12 cellular contexts compared by ENCODE assay signal in genomic region chr11:119417726-119418540, GRCh38. TPM values are rescaled to one million over a fixed set of nuclear protein-coding genes. Genes with fewer than 3 reads are reported as not detected.
A peak's percentile ranks its signal among the peaks of the same experiment; 100 is the strongest.
DNase-seq lines count a peak whose midpoint lies in the region; ATAC-seq and TF ChIP-seq lines count a peak whose summit lies in the region.
"Had no signal": no experiment of that assay in that cellular context is flagged by ENCODE, and none has a peak within 500 bp of the region (broad histone marks: within the 10 kb centered on the region; RNA-seq: fewer than 3 reads in every experiment).

No MANE protein-coding gene starts in this region.

- H3K56ac ChIP-seq in mesendoderm (ENCODE audit: low read length), result peak overlapping the region; percentile 52

- H3K79me1 ChIP-seq in mesendoderm (ENCODE audit: low read length), result peaks cover 16% of the 10 kb centered on the region

- H3K4me1 Mint-ChIP-seq in chondrocyte (ENCODE audit: low read depth), result peaks cover 62% of the 10 kb centered on the region

- no peaks in the 10 kb centered on the region for H3K27me3 Mint-ChIP-seq in chondrocyte (ENCODE audit: low read depth)

- H3K27me3 ChIP-seq in mesendoderm (ENCODE audit: insufficient read depth, low read length, poor library complexity) (no peaks in the 10 kb centered on the region), HAP-1 (ENCODE audit: low read depth) (peaks cover 19% of the 10 kb centered on the region)

- peaks cover 12% of the 10 kb centered on the region for H3K4me1 ChIP-seq in mesendoderm (ENCODE audit: control insufficient read depth, low read depth, low read length)
- H3K4me1 ChIP-seq in HAP-1, result no peaks in the 10 kb centered on the region

- H2BK15ac ChIP-seq in mesendoderm (replicated peaks; ENCODE audit: low read depth), result no peak overlapping the region

- TF ChIP-seq RAD21 in Ishikawa (IDR thresholded peaks at IDR 0.05; ENCODE audit: low read depth), result no peak

- no peak overlapping the region for H2BK120ac ChIP-seq in mesendoderm (ENCODE audit: low read depth, low read length)

- no peak overlapping the region for H4K5ac ChIP-seq in mesendoderm (ENCODE audit: low read length)

- no peak overlapping the region for H3K23ac ChIP-seq in mesendoderm (ENCODE audit: low read length)

- no CpG with 5 or more reads among the region's 19 CpGs for WGBS in mesendoderm (ENCODE audit: extremely low coverage, insufficient coverage, low lambda C conversion rate)

- no peak for ATAC-seq in HG03439 (IDR thresholded peaks at IDR 0.05; ENCODE audit: unreplicated experiment)
- ATAC-seq: activated T-helper 17 cell treated with anti-CD3 and anti-CD28 coated beads, Interleukin-2, amount 50 U/mL, for 72 hours had no signal

- no peak overlapping the region for H4K8ac ChIP-seq in mesendoderm (ENCODE audit: low read depth, low read length)

- peak overlapping the region; percentile 26 for H3K4me3 Mint-ChIP-seq in chondrocyte (ENCODE audit: unreplicated experiment)
- H3K4me3 Mint-ChIP-seq: activated T-helper 17 cell treated with anti-CD3 and anti-CD28 coated beads, Interleukin-2, amount 50 U/mL, for 72 hours had no signal

- H3K36me3 Mint-ChIP-seq in chondrocyte (ENCODE audit: low read depth), result peaks cover 12% of the 10 kb centered on the region

- H3K79me2 ChIP-seq in mesendoderm (ENCODE audit: control insufficient read depth, insufficient read depth, low read length), result peaks cover 22% of the 10 kb centered on the region

- H3K36me3 ChIP-seq in mesendoderm (ENCODE audit: control insufficient read depth, insufficient read depth, low read length), result peaks cover 2% of the 10 kb centered on the region
- H3K36me3 ChIP-seq in HAP-1 (replicated peaks), result no peaks in the 10 kb centered on the region
- H3K36me3 ChIP-seq: BLaER1 treated with 17β-estradiol and CSF1 and Interleukin-3, amounts not matched to agents 10 nM and 100 nM; upper lobe of left lung had no signal

- no peaks in the 10 kb centered on the region for H3K9me3 ChIP-seq in HAP-1
- H3K9me3 ChIP-seq: upper lobe of left lung had no signal

- H2BK5ac ChIP-seq in mesendoderm (ENCODE audit: low read length), result peak overlapping the region; percentile 28

- no peak overlapping the region for H3K4me3 ChIP-seq in mesendoderm (ENCODE audit: low read length)
- no peak overlapping the region for H3K4me3 ChIP-seq in HAP-1
- H3K4me3 ChIP-seq: BLaER1 treated with 17β-estradiol and CSF1 and Interleukin-3, amounts not matched to agents 10 nM and 100 nM; upper lobe of left lung had no signal

- in situ Hi-C loops in GM13976 (cut with MboI; ENCODE audit: low sequenced_read_pairs, unreplicated experiment), result no loop called here
- in situ Hi-C loops in HAP-1 (cut with MboI; ENCODE audit: low sequenced_read_pairs), result no loop called here

- peak overlapping the region; percentile 25 for H3K9ac ChIP-seq in mesendoderm (ENCODE audit: low read length)
- H3K9ac ChIP-seq: BLaER1 treated with 17β-estradiol and CSF1 and Interleukin-3, amounts not matched to agents 10 nM and 100 nM had no signal

- peak overlapping the region; percentile 20 for H3K27ac ChIP-seq in mesendoderm (ENCODE audit: low read depth, low read length)
- H3K27ac ChIP-seq: BLaER1 treated with 17β-estradiol and CSF1 and Interleukin-3, amounts not matched to agents 10 nM and 100 nM; HL-60; upper lobe of left lung had no signal

- H2AK5ac ChIP-seq in mesendoderm (ENCODE audit: low read length), result no peak overlapping the region

- peaks cover 5% of the 10 kb centered on the region for H3K9me3 Mint-ChIP-seq in chondrocyte (ENCODE audit: low read depth)

- H3K27ac Mint-ChIP-seq in chondrocyte (ENCODE audit: unreplicated experiment), result peak overlapping the region; percentile 95
- H3K27ac Mint-ChIP-seq: activated T-helper 17 cell treated with anti-CD3 and anti-CD28 coated beads, Interleukin-2, amount 50 U/mL, for 72 hours had no signal

- TF ChIP-seq CTCF in chondrocyte (IDR thresholded peaks at IDR 0.05), result no peak
- no peak for TF ChIP-seq CTCF in GM13976 (IDR thresholded peaks at IDR 0.05; ENCODE audit: borderline replicate concordance, control extremely low read depth, extremely low read depth, insufficient read depth, missing control alignments)

- no peak overlapping the region for H3K18ac ChIP-seq in mesendoderm (ENCODE audit: low read length)

- DNase-seq in AG08395 (ENCODE audit: low spot score) (peak; percentile 91), chondrocyte (ENCODE audit: low spot score) (no peak), mesendoderm (peak; percentile 49), GM13976 (ENCODE audit: low spot score) (no peak), HAP-1 (ENCODE audit: low spot score in 2 of 2) (no peak), NCI-H2196 (lab: John Stamatoyannopoulos, UW; ENCODE audit: unreplicated experiment) (no peak)
- DNase-seq: upper lobe of left lung had no signal

- TF ChIP-seq EP300 in Ishikawa (IDR thresholded peaks at IDR 0.05; ENCODE audit: borderline replicate concordance), result no peak

- H3K4me2 ChIP-seq in mesendoderm (ENCODE audit: low read length), result no peak overlapping the region

- no peak overlapping the region for H3K4ac ChIP-seq in mesendoderm (ENCODE audit: low read depth, low read length)

TF ChIP-seq in Ishikawa, 13 proteins besides CTCF, POLR2A, EP300 and RAD21:
- TF ChIP-seq CEBPB (IDR thresholded peaks at IDR 0.05) (no peak), CREB1 (IDR thresholded peaks at IDR 0.05; ENCODE audit: low read depth) (no peak), NFIC (IDR thresholded peaks at IDR 0.05) (no peak), YY1 (IDR thresholded peaks at IDR 0.05; ENCODE audit: low read depth) (no peak), MAX (IDR thresholded peaks at IDR 0.05) (peak; percentile 51), USF1 (IDR thresholded peaks at IDR 0.05) (peak; percentile 17; the same call in 1 of the 2 replicates), TEAD4 (IDR thresholded peaks at IDR 0.05) (no peak), FOXM1 (IDR thresholded peaks at IDR 0.05; ENCODE audit: borderline replicate concordance, low read depth) (no peak), ZBTB7A (IDR thresholded peaks at IDR 0.05; ENCODE audit: low read depth) (no peak), REST (IDR thresholded peaks at IDR 0.05; ENCODE audit: low read depth) (no peak)

RNA-seq across cellular contexts. Expression of gene THY1, which starts 5.0 kb away (rescaled TPM):
- total RNA-seq in chondrocyte, result 198 to 219 TPM (median 215 TPM) in 3 replicates
- polyA plus RNA-seq in mesendoderm (2013, experiment 1 of 2), result 284 TPM
- 281 TPM for polyA plus RNA-seq in mesendoderm (2013, experiment 2 of 2)

RNA-seq across cellular contexts. Expression of gene USP2, which starts 36.4 kb away (rescaled TPM):
- total RNA-seq in chondrocyte, result 2.1 to 4.1 TPM (median 3.6 TPM) in 3 replicates
- 6.2 TPM for polyA plus RNA-seq in mesendoderm (2013, experiment 1 of 2)
- 5.9 TPM for polyA plus RNA-seq in mesendoderm (2013, experiment 2 of 2)

Comparison
In these comparisons a context has a peak if more than half of its experiments do, and no peak if none do; other contexts are left out.
1. DNase-seq: peak in AG08395 (single experiment) and mesendoderm (single experiment); none in chondrocyte (single experiment), GM13976 (single experiment), HAP-1 (0 of 2) and NCI-H2196 (single experiment).